Comparison of ENCODE assay signal across 8 cellular contexts in the genomic region with DNA sequence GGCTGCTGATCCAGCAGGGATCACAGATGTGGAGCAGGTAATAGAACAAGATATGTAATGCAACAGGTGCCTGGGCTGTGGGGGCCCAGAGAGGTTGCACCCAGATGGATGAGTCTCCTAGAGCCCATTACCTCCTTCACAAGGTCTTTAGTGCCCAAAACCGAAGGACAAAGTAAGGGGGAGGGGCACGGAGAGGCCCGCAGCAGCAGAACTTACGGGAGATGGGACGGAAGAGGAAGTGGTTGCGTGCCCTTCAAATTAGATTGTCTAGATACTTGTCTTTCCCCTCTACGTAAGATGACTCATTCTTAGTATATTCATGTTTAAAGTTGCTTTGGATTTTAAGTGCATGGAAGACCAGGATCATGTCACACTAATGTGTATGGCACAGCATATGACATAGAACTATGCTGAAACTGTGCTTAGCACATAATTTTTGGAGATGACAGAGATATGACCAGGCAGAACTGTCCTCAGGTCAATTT. TPM values are rescaled to one million over a fixed set of nuclear protein-coding genes. Genes with fewer than 3 reads are reported as not detected.
DNase-seq lines count a peak whose midpoint lies in the region; ATAC-seq and TF ChIP-seq lines count a peak whose summit lies in the region.

No MANE protein-coding gene starts in this region.

- H3K27me3 ChIP-seq in heart left ventricle: no peaks in the 10 kb centered on the region

- TF ChIP-seq CTCF in heart left ventricle (IDR thresholded peaks at IDR 0.05): no peak

- ATAC-seq in HG02588 (IDR thresholded peaks at IDR 0.05; ENCODE audit: unreplicated experiment) (peak; percentile 57), heart left ventricle (peak in 3 of 4 donors; percentile 19 to 27 (median 27))

- H3K36me3 ChIP-seq in heart left ventricle: no peaks in the 10 kb centered on the region

- H3K4me1 ChIP-seq in heart left ventricle: peaks cover 0 to 14% (median 2%) of the 10 kb centered on the region in 12 donors

- H3K9me3 ChIP-seq in heart left ventricle: no peaks in the 10 kb centered on the region

- WGBS in heart left ventricle, 4 donors: 49 to 72% (median 57%) methylated on average over 7 of the region's 7 CpGs

- no peak for TF ChIP-seq POLR2A in heart left ventricle (IDR thresholded peaks at IDR 0.05)

- intact Hi-C loops in heart left ventricle (cut with DNase I): loop anchor here in 8 of 10 donors (2.0 to 10.0 kb wide), 9 partner anchors 104 to 1094 kb away; partner anchors contain the start of gene WBP4 (in 3 of the 8)

- DNase-seq in EL: peak; percentile 79
- peak; percentile 96 for DNase-seq in NOMO-1 treated with DMSO at 0.1 percent for 48 hours (lab: John Stamatoyannopoulos, UW; ENCODE audit: unreplicated experiment)
- peak; percentile 74 for DNase-seq in activated CD8-positive, alpha-beta memory T cell treated with anti-CD3 and anti-CD28 coated beads, Interleukin-2, amount 50 U/mL, for 48 hours
- DNase-seq in heart left ventricle: no peak
- peak; percentile 52 to 60 for DNase-seq in stimulated activated CD8-positive, alpha-beta memory T cell treated with anti-CD3 and anti-CD28 coated beads, Interleukin-15, amount 100 ng/mL, for 48 hours (ENCODE audit: low read depth in 2 of 2)
- DNase-seq in D341Med (ENCODE audit: low spot score): no peak
- DNase-seq in GM03348 (ENCODE audit: low spot score): no peak

- H3K4me3 ChIP-seq in heart left ventricle: peak overlapping the region in 1 of 12 donors; percentile 21

- H3K27ac ChIP-seq in heart left ventricle: peak overlapping the region in 1 of 12 donors; percentile 79

RNA-seq across cellular contexts. Expression of gene MRPS31, which starts 5.7 kb away (rescaled TPM):
- 10 to 100 TPM; 21.9 to 33.1 (median 27.1) TPM for total RNA-seq in heart left ventricle
- polyA plus RNA-seq in heart left ventricle: 10 to 100 TPM; 40.6 to 62.7 TPM

RNA-seq across cellular contexts. Expression of gene SLC25A15, which starts 12.7 kb away (rescaled TPM):
- 10 to 100 TPM in 1 of 9 donors, 1 to 10 TPM in 8; 3.7 to 10.4 (median 5.1) TPM for total RNA-seq in heart left ventricle
- polyA plus RNA-seq in heart left ventricle: 10 to 100 TPM in 1 of 2 donors, under 1 TPM in 1; 0.84 to 10.4 TPM

Comparison
In these comparisons a context has a peak if more than half of its experiments do, and no peak if none do; other contexts are left out.
1. DNase-seq: peak in EL (single experiment), NOMO-1 treated with DMSO at 0.1 percent for 48 hours (single experiment), activated CD8-positive, alpha-beta memory T cell treated with anti-CD3 and anti-CD28 coated beads, Interleukin-2, amount 50 U/mL, for 48 hours (single experiment) and stimulated activated CD8-positive, alpha-beta memory T cell treated with anti-CD3 and anti-CD28 coated beads, Interleukin-15, amount 100 ng/mL, for 48 hours (2 of 2); none in heart left ventricle (0 of 5), D341Med (single experiment) and GM03348 (single experiment).